1 cellular context compared by ENCODE assay signal in genomic region chr19:18086590-18087138, GRCh38.
A peak's percentile ranks its signal among the peaks of the same experiment; 100 is the strongest.
TF ChIP-seq lines count a peak whose summit lies in the region.

IL12RB1 (minus strand) TSS chr19:18086934; CDS start chr19:18086823, 111 bp downstream.

TF ChIP-seq in K562, 482 proteins besides CTCF, POLR2A, EP300 and RAD21 (continued from another document and continues in another):
- TF ChIP-seq, protein P1, sequence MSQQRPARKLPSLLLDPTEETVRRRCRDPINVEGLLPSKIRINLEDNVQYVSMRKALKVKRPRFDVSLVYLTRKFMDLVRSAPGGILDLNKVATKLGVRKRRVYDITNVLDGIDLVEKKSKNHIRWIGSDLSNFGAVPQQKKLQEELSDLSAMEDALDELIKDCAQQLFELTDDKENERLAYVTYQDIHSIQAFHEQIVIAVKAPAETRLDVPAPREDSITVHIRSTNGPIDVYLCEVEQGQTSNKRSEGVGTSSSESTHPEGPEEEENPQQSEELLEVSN (IDR thresholded peaks at IDR 0.05; ENCODE audit: borderline replicate concordance in 1 of 2, extremely low read depth in 1 of 2, insufficient read depth in 1 of 2, insufficient read length in 1 of 2, low read depth in 1 of 2, low read length in 1 of 2, poor library complexity in 1 of 2, severe bottlenecking in 1 of 2) = no peak
- TF ChIP-seq LARP7 (IDR thresholded peaks at IDR 0.05) (no peak), AFF4 (CRISPR knock-in tag; IDR thresholded peaks at IDR 0.05) (no peak), SMC3 (conservative IDR thresholded peaks at IDR 0.05; ENCODE audit: insufficient read depth, low read depth, low read length) (no peak), ZFX (CRISPR knock-in tag; IDR thresholded peaks at IDR 0.05) (no peak), ZNF764 (CRISPR knock-in tag; IDR thresholded peaks at IDR 0.05; ENCODE audit: low read depth) (no peak), ZNF224 (CRISPR knock-in tag; IDR thresholded peaks at IDR 0.05) (no peak), RBM15 (IDR thresholded peaks at IDR 0.05; ENCODE audit: insufficient read depth, low read length) (no peak), TCF3 (CRISPR knock-in tag; IDR thresholded peaks at IDR 0.05) (no peak), SFPQ (IDR thresholded peaks at IDR 0.05; ENCODE audit: low read depth, low read length) (no peak), KDM5B (IDR thresholded peaks at IDR 0.05; ENCODE audit: insufficient replicate concordance, low read depth, low read length) (no peak), CUX1 (CRISPR knock-in tag; IDR thresholded peaks at IDR 0.05) (no peak), CEBPB (tag; IDR thresholded peaks at IDR 0.05) (no peak), SP2 (IDR thresholded peaks at IDR 0.05; ENCODE audit: extremely low read depth, low read depth, low read length, poor library complexity, severe bottlenecking) (no peak), CREB3L1 (IDR thresholded peaks at IDR 0.05; ENCODE audit: borderline replicate concordance, low read depth) (no peak), ZNF316 (IDR thresholded peaks at IDR 0.05) (no peak), TAF9B (IDR thresholded peaks at IDR 0.05; ENCODE audit: partially characterized antibody) (no peak), PHTF2 (CRISPR knock-in tag; IDR thresholded peaks at IDR 0.05) (no peak), HDAC1 (IDR thresholded peaks at IDR 0.05) (peak in 1 of 2 experiments; percentile 28; a peak in 1 of 4 replicates), NCOA1 (IDR thresholded peaks at IDR 0.05; ENCODE audit: low read depth) (no peak), MAZ (CRISPR knock-in tag; conservative IDR thresholded peaks at IDR 0.05 in 1 of 2, IDR thresholded peaks at IDR 0.05 in 1 of 2) (no peak), MYBL2 (IDR thresholded peaks at IDR 0.05; ENCODE audit: low read depth) (no peak), MYBL2 (CRISPR knock-in tag; IDR thresholded peaks at IDR 0.05; ENCODE audit: borderline replicate concordance) (no peak), ZNF444 (CRISPR knock-in tag; IDR thresholded peaks at IDR 0.05) (no peak), E2F5 (CRISPR knock-in tag; IDR thresholded peaks at IDR 0.05) (no peak), TGIF2 (CRISPR knock-in tag; IDR thresholded peaks at IDR 0.05) (no peak), SIN3B (IDR thresholded peaks at IDR 0.05; ENCODE audit: low read depth) (no peak), DNMT1 (IDR thresholded peaks at IDR 0.05) (no peak), FOSL1 (tag; conservative IDR thresholded peaks at IDR 0.05) (no peak), ZNF134 (CRISPR knock-in tag; conservative IDR thresholded peaks at IDR 0.05) (no peak), ZBTB7A (IDR thresholded peaks at IDR 0.05; ENCODE audit: borderline replicate concordance, control insufficient read depth, low read depth, low read length) (no peak), FOXA1 (IDR thresholded peaks at IDR 0.05; ENCODE audit: borderline replicate concordance) (no peak), HCFC1 (IDR thresholded peaks at IDR 0.05; ENCODE audit: low read depth, low read length) (no peak), NR2C2 (CRISPR knock-in tag; IDR thresholded peaks at IDR 0.05) (no peak), NR2C2 (tag; IDR thresholded peaks at IDR 0.05) (no peak), HDAC6 (IDR thresholded peaks at IDR 0.05; ENCODE audit: low read depth, low read length) (no peak), HLTF (IDR thresholded peaks at IDR 0.05) (no peak), ZC3H11A (IDR thresholded peaks at IDR 0.05; ENCODE audit: low read depth, low read length) (no peak), ETV1 (tag; conservative IDR thresholded peaks at IDR 0.05; ENCODE audit: low read depth) (no peak), ZNF408 (CRISPR knock-in tag; IDR thresholded peaks at IDR 0.05; ENCODE audit: low read depth) (no peak), CREM (IDR thresholded peaks at IDR 0.05; ENCODE audit: low read depth) (no peak), CCAR2 (IDR thresholded peaks at IDR 0.05; ENCODE audit: low read depth, low read length) (no peak), CHD4 (IDR thresholded peaks at IDR 0.05; ENCODE audit: insufficient read depth, insufficient replicate concordance, low read depth, low read length, poor library complexity, severe bottlenecking) (peak; percentile 56)
- TF ChIP-seq, protein P2, sequence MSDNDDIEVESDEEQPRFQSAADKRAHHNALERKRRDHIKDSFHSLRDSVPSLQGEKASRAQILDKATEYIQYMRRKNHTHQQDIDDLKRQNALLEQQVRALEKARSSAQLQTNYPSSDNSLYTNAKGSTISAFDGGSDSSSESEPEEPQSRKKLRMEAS (CRISPR knock-in tag; IDR thresholded peaks at IDR 0.05) = 0 out of 2 replicates have a peak, but pooled peaks have one; percentile 18
- TF ChIP-seq, protein P3, sequence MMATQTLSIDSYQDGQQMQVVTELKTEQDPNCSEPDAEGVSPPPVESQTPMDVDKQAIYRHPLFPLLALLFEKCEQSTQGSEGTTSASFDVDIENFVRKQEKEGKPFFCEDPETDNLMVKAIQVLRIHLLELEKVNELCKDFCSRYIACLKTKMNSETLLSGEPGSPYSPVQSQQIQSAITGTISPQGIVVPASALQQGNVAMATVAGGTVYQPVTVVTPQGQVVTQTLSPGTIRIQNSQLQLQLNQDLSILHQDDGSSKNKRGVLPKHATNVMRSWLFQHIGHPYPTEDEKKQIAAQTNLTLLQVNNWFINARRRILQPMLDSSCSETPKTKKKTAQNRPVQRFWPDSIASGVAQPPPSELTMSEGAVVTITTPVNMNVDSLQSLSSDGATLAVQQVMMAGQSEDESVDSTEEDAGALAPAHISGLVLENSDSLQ (IDR thresholded peaks at IDR 0.05) = no peak
- TF ChIP-seq, protein P4, sequence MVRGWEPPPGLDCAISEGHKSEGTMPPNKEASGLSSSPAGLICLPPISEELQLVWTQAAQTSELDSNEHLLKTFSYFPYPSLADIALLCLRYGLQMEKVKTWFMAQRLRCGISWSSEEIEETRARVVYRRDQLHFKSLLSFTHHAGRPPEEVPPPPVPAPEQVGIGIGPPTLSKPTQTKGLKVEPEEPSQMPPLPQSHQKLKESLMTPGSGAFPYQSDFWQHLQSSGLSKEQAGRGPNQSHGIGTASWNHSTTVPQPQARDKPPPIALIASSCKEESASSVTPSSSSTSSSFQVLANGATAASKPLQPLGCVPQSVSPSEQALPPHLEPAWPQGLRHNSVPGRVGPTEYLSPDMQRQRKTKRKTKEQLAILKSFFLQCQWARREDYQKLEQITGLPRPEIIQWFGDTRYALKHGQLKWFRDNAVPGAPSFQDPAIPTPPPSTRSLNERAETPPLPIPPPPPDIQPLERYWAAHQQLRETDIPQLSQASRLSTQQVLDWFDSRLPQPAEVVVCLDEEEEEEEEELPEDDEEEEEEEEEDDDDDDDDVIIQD (CRISPR knock-in tag; IDR thresholded peaks at IDR 0.05) = no peak
- TF ChIP-seq, protein P5, sequence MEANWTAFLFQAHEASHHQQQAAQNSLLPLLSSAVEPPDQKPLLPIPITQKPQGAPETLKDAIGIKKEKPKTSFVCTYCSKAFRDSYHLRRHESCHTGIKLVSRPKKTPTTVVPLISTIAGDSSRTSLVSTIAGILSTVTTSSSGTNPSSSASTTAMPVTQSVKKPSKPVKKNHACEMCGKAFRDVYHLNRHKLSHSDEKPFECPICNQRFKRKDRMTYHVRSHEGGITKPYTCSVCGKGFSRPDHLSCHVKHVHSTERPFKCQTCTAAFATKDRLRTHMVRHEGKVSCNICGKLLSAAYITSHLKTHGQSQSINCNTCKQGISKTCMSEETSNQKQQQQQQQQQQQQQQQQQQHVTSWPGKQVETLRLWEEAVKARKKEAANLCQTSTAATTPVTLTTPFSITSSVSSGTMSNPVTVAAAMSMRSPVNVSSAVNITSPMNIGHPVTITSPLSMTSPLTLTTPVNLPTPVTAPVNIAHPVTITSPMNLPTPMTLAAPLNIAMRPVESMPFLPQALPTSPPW (CRISPR knock-in tag; IDR thresholded peaks at IDR 0.05) = no peak
